In the genomic region with DNA sequence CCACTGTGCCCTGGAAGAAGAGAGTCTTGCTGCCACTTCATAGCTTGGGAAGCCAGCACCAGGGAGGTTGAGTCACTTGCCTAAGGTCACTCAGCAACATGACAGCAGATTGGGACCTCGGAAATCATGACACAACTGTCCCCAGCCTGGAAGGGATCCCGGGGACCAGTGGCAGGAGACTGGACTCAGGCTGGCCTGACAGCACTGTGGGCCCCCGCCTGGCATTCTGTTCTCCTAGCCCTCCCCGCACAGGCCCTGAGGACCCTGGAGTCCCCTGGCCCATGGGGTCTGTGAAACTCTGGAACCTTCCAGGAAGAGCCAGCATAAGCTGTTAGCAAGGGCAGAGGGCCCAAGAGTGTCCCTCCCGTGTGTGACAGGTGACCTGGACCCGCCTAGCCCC, we compare ENCODE assay signal across 14 cellular contexts.
DNase-seq lines count a peak whose midpoint lies in the region; ATAC-seq and TF ChIP-seq lines count a peak whose summit lies in the region.
"Had no signal": no experiment of that assay in that cellular context is flagged by ENCODE, and none has a peak within 500 bp of the region (broad histone marks: within the 10 kb centered on the region; RNA-seq: fewer than 3 reads in every experiment).

No MANE protein-coding gene starts in this region.

- WGBS in thyroid gland, 2 donors: 20 to 58% methylated on average over 1 to 2 of the region's 6 CpGs

- peak overlapping the region; percentile 92 for H3K27ac Mint-ChIP-seq in HFFc6
- H3K27ac Mint-ChIP-seq in brain: peak overlapping the region; percentile 17 to 97 (median 94)
- H3K27ac Mint-ChIP-seq: activated CD4-positive, alpha-beta T cell treated with anti-CD3 and anti-CD28 coated beads for 36 hours; activated naive CD8-positive, alpha-beta T cell; CD4-positive, alpha-beta T cell; natural killer cell had no signal

- H3K4me3 ChIP-seq in mucosa of rectum (ENCODE audit: low read length in 2 of 2) (no peak overlapping the region), thyroid gland (replicated peaks in 1 of 3) (no peak overlapping the region)

- H3K4me1 ChIP-seq in mucosa of rectum (ENCODE audit: control insufficient read depth in 2 of 2, insufficient read depth in 2 of 2, low read length in 2 of 2) (peaks cover 8 to 10% of the 10 kb centered on the region in 2 donors), thyroid gland (peaks cover 0 to 25% of the 10 kb centered on the region in 2 donors)

- ATAC-seq in GM21529 (IDR thresholded peaks at IDR 0.05; ENCODE audit: unreplicated experiment): no peak
- ATAC-seq: activated CD4-positive, alpha-beta T cell treated with anti-CD3 and anti-CD28 coated beads for 36 hours; natural killer cell had no signal

- H3K9ac ChIP-seq in mucosa of rectum (ENCODE audit: low read depth in 1 of 2, low read length in 2 of 2): peak overlapping the region in 1 of 2 donors; percentile 28

- intact Hi-C loops in thyroid gland (cut with DNase I): no loop called here

- no peak for TF ChIP-seq POLR2A in thyroid gland (IDR thresholded peaks at IDR 0.05)

- H3K27me3 Mint-ChIP-seq in HFFc6 (ENCODE audit: insufficient read depth) (peaks cover 31% of the 10 kb centered on the region), brain (peaks cover 3% of the 10 kb centered on the region)
- H3K27me3 Mint-ChIP-seq: activated CD4-positive, alpha-beta T cell treated with anti-CD3 and anti-CD28 coated beads for 36 hours; activated naive CD8-positive, alpha-beta T cell; CD4-positive, alpha-beta T cell had no signal

- H3K27ac ChIP-seq in mucosa of rectum (ENCODE audit: low read depth in 2 of 2, low read length in 2 of 2) (peak overlapping the region; percentile 77 to 85), thyroid gland (peak overlapping the region in 2 of 3 donors; percentile 6 to 34)

- peak; percentile 48 for DNase-seq in HFFc6
- DNase-seq in thyroid gland: no peak
- no peak for DNase-seq in NCI-H345 (lab: John Stamatoyannopoulos, UW)
- DNase-seq in T-helper 1 cell: no peak
- DNase-seq: activated CD4-positive, alpha-beta T cell treated with anti-CD3 and anti-CD28 coated beads for 36 hours; activated T-cell treated with anti-CD3 and anti-CD28 coated beads for 4 hours; CD4-positive, alpha-beta T cell; natural killer cell; NCI-H526 treated with DMSO at 0.1 percent for 48 hours; stimulated activated naive CD4-positive, alpha-beta T cell treated with Interleukin-2 at 50 U/mL for 16 hours had no signal

- H3K27me3 ChIP-seq in mucosa of rectum (ENCODE audit: control insufficient read depth in 2 of 2, insufficient read depth in 2 of 2, low read length in 2 of 2): no peaks in the 10 kb centered on the region
- H3K27me3 ChIP-seq in thyroid gland: no peaks in the 10 kb centered on the region

- peaks cover 66% of the 10 kb centered on the region for H3K4me1 Mint-ChIP-seq in HFFc6 (ENCODE audit: low read depth)
- peaks cover 61% of the 10 kb centered on the region for H3K4me1 Mint-ChIP-seq in brain
- H3K4me1 Mint-ChIP-seq: activated CD4-positive, alpha-beta T cell treated with anti-CD3 and anti-CD28 coated beads for 36 hours; natural killer cell had no signal

- no peak for TF ChIP-seq CTCF in HFFc6 (IDR thresholded peaks at IDR 0.05)
- no peak for TF ChIP-seq CTCF in brain (conservative IDR thresholded peaks at IDR 0.05)
- TF ChIP-seq CTCF in thyroid gland (IDR thresholded peaks at IDR 0.05): no peak

- H3K9me3 Mint-ChIP-seq in HFFc6 (no peaks in the 10 kb centered on the region), brain (peaks cover 0 to 2% (median 0%) of the 10 kb centered on the region in 5 experiments)
- H3K9me3 Mint-ChIP-seq: CD4-positive, alpha-beta T cell; natural killer cell had no signal

- peaks cover 22% of the 10 kb centered on the region for H3K36me3 Mint-ChIP-seq in HFFc6 (ENCODE audit: low read depth)
- H3K36me3 Mint-ChIP-seq in brain: no peaks in the 10 kb centered on the region
- H3K36me3 Mint-ChIP-seq: activated naive CD8-positive, alpha-beta T cell; natural killer cell had no signal

- H3K4me3 Mint-ChIP-seq in HFFc6 (peak overlapping the region; percentile 58), brain (no peak overlapping the region)
- H3K4me3 Mint-ChIP-seq: activated CD4-positive, alpha-beta T cell treated with anti-CD3 and anti-CD28 coated beads for 36 hours; activated naive CD8-positive, alpha-beta T cell; CD4-positive, alpha-beta T cell; natural killer cell had no signal

- H3K36me3 ChIP-seq in mucosa of rectum (ENCODE audit: control insufficient read depth in 2 of 2, insufficient read depth in 2 of 2, low read length in 2 of 2): no peaks in the 10 kb centered on the region
- H3K36me3 ChIP-seq in thyroid gland: no peaks in the 10 kb centered on the region

- H3K9me3 ChIP-seq in mucosa of rectum (ENCODE audit: control insufficient read depth in 2 of 2, low read length in 2 of 2) (no peaks in the 10 kb centered on the region), thyroid gland (no peaks in the 10 kb centered on the region)
